2 cellular contexts compared by ENCODE assay signal in the genomic region with DNA sequence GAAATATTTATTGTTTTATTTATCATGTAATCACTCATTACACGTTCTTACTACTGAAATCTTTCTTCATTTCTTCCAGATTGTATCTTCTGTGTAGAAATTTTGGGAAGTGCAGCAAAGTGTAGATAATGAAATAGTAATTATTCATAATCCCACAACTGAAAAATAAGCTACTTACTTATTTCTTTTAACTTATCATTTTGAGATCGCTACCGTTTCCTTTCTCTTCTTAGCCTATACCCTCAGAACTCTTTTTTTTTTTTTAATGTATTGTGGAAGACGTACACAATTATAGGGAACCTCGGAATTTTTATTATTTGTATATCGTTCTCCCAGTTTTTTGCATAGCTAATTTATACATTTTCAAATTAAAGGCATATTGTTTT.
TF ChIP-seq lines count a peak whose summit lies in the region.

No MANE protein-coding gene starts in this region.

TF ChIP-seq in IMR-90, 13 proteins besides CTCF, POLR2A, EP300 and RAD21 (continued from another document):
- TF ChIP-seq, protein P1, sequence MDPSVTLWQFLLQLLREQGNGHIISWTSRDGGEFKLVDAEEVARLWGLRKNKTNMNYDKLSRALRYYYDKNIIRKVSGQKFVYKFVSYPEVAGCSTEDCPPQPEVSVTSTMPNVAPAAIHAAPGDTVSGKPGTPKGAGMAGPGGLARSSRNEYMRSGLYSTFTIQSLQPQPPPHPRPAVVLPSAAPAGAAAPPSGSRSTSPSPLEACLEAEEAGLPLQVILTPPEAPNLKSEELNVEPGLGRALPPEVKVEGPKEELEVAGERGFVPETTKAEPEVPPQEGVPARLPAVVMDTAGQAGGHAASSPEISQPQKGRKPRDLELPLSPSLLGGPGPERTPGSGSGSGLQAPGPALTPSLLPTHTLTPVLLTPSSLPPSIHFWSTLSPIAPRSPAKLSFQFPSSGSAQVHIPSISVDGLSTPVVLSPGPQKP (IDR thresholded peaks at IDR 0.05; ENCODE audit: borderline replicate concordance, low read depth, low read length) = no peak
- TF ChIP-seq, protein P2, sequence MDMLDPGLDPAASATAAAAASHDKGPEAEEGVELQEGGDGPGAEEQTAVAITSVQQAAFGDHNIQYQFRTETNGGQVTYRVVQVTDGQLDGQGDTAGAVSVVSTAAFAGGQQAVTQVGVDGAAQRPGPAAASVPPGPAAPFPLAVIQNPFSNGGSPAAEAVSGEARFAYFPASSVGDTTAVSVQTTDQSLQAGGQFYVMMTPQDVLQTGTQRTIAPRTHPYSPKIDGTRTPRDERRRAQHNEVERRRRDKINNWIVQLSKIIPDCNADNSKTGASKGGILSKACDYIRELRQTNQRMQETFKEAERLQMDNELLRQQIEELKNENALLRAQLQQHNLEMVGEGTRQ (IDR thresholded peaks at IDR 0.05; ENCODE audit: low read depth, low read length) = no peak
- TF ChIP-seq NFE2L2 (IDR thresholded peaks at IDR 0.05; ENCODE audit: low read depth, low read length) = no peak
- no peak for TF ChIP-seq BHLHE40 (IDR thresholded peaks at IDR 0.05; ENCODE audit: low read depth, low read length)
- TF ChIP-seq RCOR1 (IDR thresholded peaks at IDR 0.05; ENCODE audit: insufficient replicate concordance, low read length) = no peak
- no peak for TF ChIP-seq MAFK (IDR thresholded peaks at IDR 0.05; ENCODE audit: low read depth, low read length)
- TF ChIP-seq FOS (IDR thresholded peaks at IDR 0.05; ENCODE audit: low read depth, low read length) = no peak
- no peak for TF ChIP-seq CEBPB (IDR thresholded peaks at IDR 0.05; ENCODE audit: low read depth, low read length)
- no peak for TF ChIP-seq MXI1 (IDR thresholded peaks at IDR 0.05; ENCODE audit: borderline replicate concordance, low read depth, low read length)
- no peak for TF ChIP-seq RFX5 (IDR thresholded peaks at IDR 0.05; ENCODE audit: low read depth, low read length)
- TF ChIP-seq MAZ (IDR thresholded peaks at IDR 0.05; ENCODE audit: borderline replicate concordance, low read depth, low read length) = no peak

TF ChIP-seq in WTC11, 78 proteins besides CTCF, POLR2A, EP300 and RAD21:
- TF ChIP-seq, protein P3, sequence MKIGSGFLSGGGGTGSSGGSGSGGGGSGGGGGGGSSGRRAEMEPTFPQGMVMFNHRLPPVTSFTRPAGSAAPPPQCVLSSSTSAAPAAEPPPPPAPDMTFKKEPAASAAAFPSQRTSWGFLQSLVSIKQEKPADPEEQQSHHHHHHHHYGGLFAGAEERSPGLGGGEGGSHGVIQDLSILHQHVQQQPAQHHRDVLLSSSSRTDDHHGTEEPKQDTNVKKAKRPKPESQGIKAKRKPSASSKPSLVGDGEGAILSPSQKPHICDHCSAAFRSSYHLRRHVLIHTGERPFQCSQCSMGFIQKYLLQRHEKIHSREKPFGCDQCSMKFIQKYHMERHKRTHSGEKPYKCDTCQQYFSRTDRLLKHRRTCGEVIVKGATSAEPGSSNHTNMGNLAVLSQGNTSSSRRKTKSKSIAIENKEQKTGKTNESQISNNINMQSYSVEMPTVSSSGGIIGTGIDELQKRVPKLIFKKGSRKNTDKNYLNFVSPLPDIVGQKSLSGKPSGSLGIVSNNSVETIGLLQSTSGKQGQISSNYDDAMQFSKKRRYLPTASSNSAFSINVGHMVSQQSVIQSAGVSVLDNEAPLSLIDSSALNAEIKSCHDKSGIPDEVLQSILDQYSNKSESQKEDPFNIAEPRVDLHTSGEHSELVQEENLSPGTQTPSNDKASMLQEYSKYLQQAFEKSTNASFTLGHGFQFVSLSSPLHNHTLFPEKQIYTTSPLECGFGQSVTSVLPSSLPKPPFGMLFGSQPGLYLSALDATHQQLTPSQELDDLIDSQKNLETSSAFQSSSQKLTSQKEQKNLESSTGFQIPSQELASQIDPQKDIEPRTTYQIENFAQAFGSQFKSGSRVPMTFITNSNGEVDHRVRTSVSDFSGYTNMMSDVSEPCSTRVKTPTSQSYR (CRISPR knock-in tag; IDR thresholded peaks at IDR 0.05) = no peak
